In genomic region chr10:89390875-89391576, GRCh38 we compare ENCODE assay signal across 16 cellular contexts. TPM values are rescaled to one million over a fixed set of nuclear protein-coding genes. Genes with fewer than 3 reads are reported as not detected.
A peak's percentile ranks its signal among the peaks of the same experiment; 100 is the strongest.
DNase-seq lines count a peak whose midpoint lies in the region; ATAC-seq and TF ChIP-seq lines count a peak whose summit lies in the region.
"Had no signal": no experiment of that assay in that cellular context is flagged by ENCODE, and none has a peak within 500 bp of the region (broad histone marks: within the 10 kb centered on the region; RNA-seq: fewer than 3 reads in every experiment).

No MANE protein-coding gene starts in this region.

- DNase-seq in activated CD4-positive, alpha-beta T cell treated with anti-CD3 and anti-CD28 coated beads, Interleukin-2, amount 10 ng/mL, durations not matched to agents 7 days and 5 days: no peak
- DNase-seq in activated CD4-positive, alpha-beta T cell treated with anti-CD3 and anti-CD28 coated beads, Interleukin-2, amount 50 U/mL, for 48 hours: no peak
- DNase-seq in NCI-H69 (lab: John Stamatoyannopoulos, UW) (peak; percentile 8), right atrium auricular region (ENCODE audit: low spot score) (no peak), tibial artery (no peak), left lung (no peak), CD14-positive monocyte (ENCODE audit: low spot score) (no peak), ureter (ENCODE audit: low spot score) (no peak)
- DNase-seq: activated CD4-positive, alpha-beta T cell treated with anti-CD3 and anti-CD28 coated beads for 4 hours; activated effector memory CD4-positive, alpha-beta T cell treated with Interleukin-2 at 50 U/mL for 16 hours; NCI-H1930; small intestine had no signal

- H3K27ac ChIP-seq in right atrium auricular region (peak overlapping the region; percentile 80 to 85), tibial artery (peak overlapping the region; percentile 4 to 77), left lung (peak overlapping the region in 1 of 2 donors; percentile 16)

- POLR2A ChIA-PET in activated CD4-positive, alpha-beta T cell treated with anti-CD3 and anti-CD28 coated beads, Interleukin-2, amount 10 ng/mL, durations not matched to agents 7 days and 5 days (lab: Charles Lee): no interaction called here

- H3K4me3 Mint-ChIP-seq in activated CD4-positive, alpha-beta T cell treated with anti-CD3 and anti-CD28 coated beads, Interleukin-2, amount 10 ng/mL, durations not matched to agents 7 days and 5 days: peak overlapping the region; percentile 86
- no peak overlapping the region for H3K4me3 Mint-ChIP-seq in CD14-positive monocyte

- no peaks in the 10 kb centered on the region for H3K9me3 ChIP-seq in right atrium auricular region
- H3K9me3 ChIP-seq in tibial artery: no peaks in the 10 kb centered on the region
- no peaks in the 10 kb centered on the region for H3K9me3 ChIP-seq in left lung

- H3K4me1 ChIP-seq in right atrium auricular region (peaks cover 0 to 45% of the 10 kb centered on the region in 2 donors), tibial artery (peaks cover 0 to 36% (median 24%) of the 10 kb centered on the region in 4 donors), left lung (peaks cover 12 to 29% of the 10 kb centered on the region in 2 donors)

- H3K36me3 Mint-ChIP-seq in activated CD4-positive, alpha-beta T cell treated with anti-CD3 and anti-CD28 coated beads, Interleukin-2, amount 10 ng/mL, durations not matched to agents 7 days and 5 days (ENCODE audit: low read depth): peaks cover 16% of the 10 kb centered on the region
- H3K36me3 Mint-ChIP-seq in CD14-positive monocyte: no peaks in the 10 kb centered on the region

- peaks cover 3% of the 10 kb centered on the region for H3K9me3 Mint-ChIP-seq in activated CD4-positive, alpha-beta T cell treated with anti-CD3 and anti-CD28 coated beads, Interleukin-2, amount 10 ng/mL, durations not matched to agents 7 days and 5 days
- no peaks in the 10 kb centered on the region for H3K9me3 Mint-ChIP-seq in CD14-positive monocyte
- H3K9me3 Mint-ChIP-seq: T-helper 1 cell treated with Interleukin-12 subunit alpha and Interleukin-12 subunit beta and Interleukin-4 antibody, amounts not matched to agents 30 μg/mL and 1 μg/mL, for 36 hours had no signal

- peaks cover 2% of the 10 kb centered on the region for H3K27me3 Mint-ChIP-seq in activated CD4-positive, alpha-beta T cell treated with anti-CD3 and anti-CD28 coated beads, Interleukin-2, amount 10 ng/mL, durations not matched to agents 7 days and 5 days
- H3K27me3 Mint-ChIP-seq in CD14-positive monocyte (ENCODE audit: low read depth in 3 of 3): peaks cover 0 to 3% (median 0%) of the 10 kb centered on the region in 3 donors

- no peak overlapping the region for H3K4me3 ChIP-seq in right atrium auricular region
- no peak overlapping the region for H3K4me3 ChIP-seq in tibial artery
- peak overlapping the region in 1 of 2 donors; percentile 61 for H3K4me3 ChIP-seq in left lung

- ATAC-seq in left lung: no peak

- H3K4me1 Mint-ChIP-seq in activated CD4-positive, alpha-beta T cell treated with anti-CD3 and anti-CD28 coated beads, Interleukin-2, amount 10 ng/mL, durations not matched to agents 7 days and 5 days: peaks cover 38% of the 10 kb centered on the region
- peaks cover 19% of the 10 kb centered on the region for H3K4me1 Mint-ChIP-seq in CD14-positive monocyte

- no peaks in the 10 kb centered on the region for H3K36me3 ChIP-seq in right atrium auricular region
- H3K36me3 ChIP-seq in tibial artery: no peaks in the 10 kb centered on the region
- no peaks in the 10 kb centered on the region for H3K36me3 ChIP-seq in left lung

- CTCF ChIA-PET in activated CD4-positive, alpha-beta T cell treated with anti-CD3 and anti-CD28 coated beads, Interleukin-2, amount 10 ng/mL, durations not matched to agents 7 days and 5 days (lab: Charles Lee): interaction anchor here (1.3 kb wide), 1 partner anchor 56 kb away, joined by 3 read pairs; no protein-coding TSS in a partner anchor

- TF ChIP-seq CTCF in right atrium auricular region (IDR thresholded peaks at IDR 0.05) (no peak), tibial artery (IDR thresholded peaks at IDR 0.05) (no peak), left lung (IDR thresholded peaks at IDR 0.05) (no peak), CD14-positive monocyte (IDR thresholded peaks at IDR 0.05) (no peak)

- H3K27ac Mint-ChIP-seq in activated CD4-positive, alpha-beta T cell treated with anti-CD3 and anti-CD28 coated beads, Interleukin-2, amount 10 ng/mL, durations not matched to agents 7 days and 5 days: no peak overlapping the region
- H3K27ac Mint-ChIP-seq in CD14-positive monocyte: no peak overlapping the region

- no peaks in the 10 kb centered on the region for H3K27me3 ChIP-seq in right atrium auricular region
- no peaks in the 10 kb centered on the region for H3K27me3 ChIP-seq in tibial artery
- H3K27me3 ChIP-seq in left lung: no peaks in the 10 kb centered on the region

- intact Hi-C loops in tibial artery (cut with DNase I; ENCODE audit: low total_unique reads) (no loop called here), left lung (cut with DNase I) (no loop called here), CD14-positive monocyte (cut with micrococcal nuclease) (no loop called here)

RNA-seq across cellular contexts. Expression of gene IFIT1, which starts 1.4 kb away (rescaled TPM):
- total RNA-seq in activated CD4-positive, alpha-beta T cell treated with anti-CD3 and anti-CD28 coated beads, Interleukin-2, amount 10 ng/mL, durations not matched to agents 7 days and 5 days: 10 to 100 TPM; 42.9 to 45.0 TPM
- total RNA-seq in right atrium auricular region (10 to 100 TPM in 1 of 2 donors, 1 to 10 TPM in 1; 6.7 to 10.6 TPM), left lung (10 to 100 TPM; 30.7 to 34.8 TPM), ureter (4.1 TPM)
- 10 to 100 TPM; 12.1 to 17.1 TPM for polyA plus RNA-seq in CD14-positive monocyte

RNA-seq across cellular contexts. Expression of gene IFIT1B, which starts 13.2 kb away (rescaled TPM):
- not detected for total RNA-seq in activated CD4-positive, alpha-beta T cell treated with anti-CD3 and anti-CD28 coated beads, Interleukin-2, amount 10 ng/mL, durations not matched to agents 7 days and 5 days
- total RNA-seq in right atrium auricular region: under 1 TPM in 1 of 2 donors, not detected in 1; 0.24 TPM
- not detected for total RNA-seq in left lung
- polyA plus RNA-seq in CD14-positive monocyte: not detected
- not detected for total RNA-seq in ureter
- total RNA-seq: bronchial epithelial cell, PC-3 had no signal
- polyA plus RNA-seq: small intestine, urinary bladder had no signal

RNA-seq across cellular contexts. Expression of gene IFIT5, which starts 23.3 kb away (rescaled TPM):
- total RNA-seq in activated CD4-positive, alpha-beta T cell treated with anti-CD3 and anti-CD28 coated beads, Interleukin-2, amount 10 ng/mL, durations not matched to agents 7 days and 5 days: 10 to 100 TPM; 39.6 to 46.3 TPM
- 10 to 100 TPM in 1 of 2 donors, 1 to 10 TPM in 1; 6.9 to 11.1 TPM for total RNA-seq in right atrium auricular region
- total RNA-seq in left lung: 10 to 100 TPM; 21.4 to 26.3 TPM
- 1 to 10 TPM; 5.8 to 8.0 TPM for polyA plus RNA-seq in CD14-positive monocyte
- 17.4 TPM for total RNA-seq in ureter
